17 cellular contexts compared by ENCODE assay signal in genomic region chr3:50442940-50443579, GRCh38.
DNase-seq lines count a peak whose midpoint lies in the region; ATAC-seq and TF ChIP-seq lines count a peak whose summit lies in the region.
"Had no signal": no experiment of that assay in that cellular context is flagged by ENCODE, and none has a peak within 500 bp of the region (broad histone marks: within the 10 kb centered on the region; RNA-seq: fewer than 3 reads in every experiment).

No MANE protein-coding gene starts in this region.

- no peak overlapping the region for H3K18ac ChIP-seq in trophoblast cell (ENCODE audit: low read length)

- no peaks in the 10 kb centered on the region for H3K79me2 ChIP-seq in trophoblast cell (ENCODE audit: control insufficient read depth, insufficient read depth, low read length, poor library complexity)
- H3K79me2 ChIP-seq: hepatocyte had no signal

- H3K9ac ChIP-seq in trophoblast cell (ENCODE audit: low read length), result no peak overlapping the region

- H3K4ac ChIP-seq in trophoblast cell (ENCODE audit: low read depth, low read length), result no peak overlapping the region

- H4K8ac ChIP-seq in trophoblast cell (ENCODE audit: low read depth, low read length), result no peak overlapping the region

- no peak overlapping the region for H2BK120ac ChIP-seq in trophoblast cell (ENCODE audit: insufficient read depth, low read length, poor library complexity)

- H2AK5ac ChIP-seq in trophoblast cell (ENCODE audit: low read length), result no peak overlapping the region

- WGBS in stomach, 5 donors, result 42 to 77% (median 60%) methylated on average over 12 to 21 of the region's 21 CpGs
- WGBS in trophoblast cell (ENCODE audit: extremely low coverage, insufficient coverage, insufficient read length), result no CpG with 5 or more reads among the region's 21 CpGs

- H2AFZ ChIP-seq in trophoblast cell (ENCODE audit: insufficient read depth, low read length, poor library complexity), result no peak overlapping the region
- H2AFZ ChIP-seq: hepatocyte had no signal

- no peak overlapping the region for H3K14ac ChIP-seq in trophoblast cell (ENCODE audit: low read length)

- no peak overlapping the region for H3K4me2 ChIP-seq in trophoblast cell (ENCODE audit: low read length)
- H3K4me2 ChIP-seq: hepatocyte had no signal

- H2BK5ac ChIP-seq in trophoblast cell (ENCODE audit: low read depth, low read length, poor library complexity), result no peak overlapping the region

- no peak for ATAC-seq in GM21576 (IDR thresholded peaks at IDR 0.05; ENCODE audit: unreplicated experiment)
- ATAC-seq: GM12878, HCT116 had no signal

- H3K27ac ChIP-seq in stomach (peak overlapping the region in 2 of 5 donors; percentile 19 to 67), trophoblast cell (ENCODE audit: low read depth, low read length) (no peak overlapping the region)
- H3K27ac ChIP-seq: hepatocyte, HL-60 had no signal

- peak; percentile 75 for DNase-seq in NCI-H1092 (lab: John Stamatoyannopoulos, UW)
- DNase-seq in NCI-H510A treated with DMSO at 0.1 percent for 48 hours (lab: John Stamatoyannopoulos, UW), result peak; percentile 79
- peak; percentile 39 for DNase-seq in inferior parietal cortex (ENCODE audit: extremely low spot score)
- DNase-seq in stomach, result peak; percentile 69
- no peak for DNase-seq in trophoblast cell
- no peak for DNase-seq in medulla oblongata (ENCODE audit: extremely low spot score)
- DNase-seq: activated CD4-positive, alpha-beta T cell treated with anti-CD3 and anti-CD28 coated beads, Interleukin-2, amount 50 U/mL, for 1 hour; activated naive CD4-positive, alpha-beta T cell treated with anti-CD3 and anti-CD28 coated beads, Interleukin-2, amount 10 ng/mL, durations not matched to agents 7 days and 5 days; activated T-cell treated with anti-CD3 and anti-CD28 coated beads for 4 hours; GDM1; kidney; stimulated activated CD4-positive, alpha-beta T cell treated with anti-CD3 and anti-CD28 coated beads, Interleukin-2, amount 100 ng/mL, for 24 hours had no signal

- intact Hi-C loops in stomach (cut with DNase I; ENCODE audit: low total_unique reads), result no loop called here

- H3K4me1 ChIP-seq in stomach (peaks cover 43 to 67% (median 61%) of the 10 kb centered on the region in 4 donors), trophoblast cell (ENCODE audit: control insufficient read depth in 1 of 2, insufficient read depth in 2 of 2, low read length in 2 of 2) (no peaks in the 10 kb centered on the region)

- TF ChIP-seq POLR2A in stomach (IDR thresholded peaks at IDR 0.05), result no peak

- H3K27me3 ChIP-seq in stomach, result no peaks in the 10 kb centered on the region
- H3K27me3 ChIP-seq in trophoblast cell (ENCODE audit: insufficient read depth, low read length), result no peaks in the 10 kb centered on the region
- H3K27me3 ChIP-seq: hepatocyte had no signal

- no peak overlapping the region for H2BK12ac ChIP-seq in trophoblast cell (ENCODE audit: low read length)

- no peak overlapping the region for H3K23ac ChIP-seq in trophoblast cell (ENCODE audit: low read length)

- TF ChIP-seq EP300 in stomach (IDR thresholded peaks at IDR 0.05), result no peak

- H3K79me1 ChIP-seq in trophoblast cell (ENCODE audit: low read length), result no peaks in the 10 kb centered on the region

- H4K12ac ChIP-seq in trophoblast cell (ENCODE audit: low read depth, low read length), result no peak overlapping the region

- no peaks in the 10 kb centered on the region for H3K9me3 ChIP-seq in stomach
- H3K9me3 ChIP-seq in trophoblast cell (ENCODE audit: insufficient read depth, low read depth, low read length), result no peaks in the 10 kb centered on the region

- H3K36me3 ChIP-seq in stomach (no peaks in the 10 kb centered on the region), trophoblast cell (ENCODE audit: control insufficient read depth in 1 of 2, insufficient read depth in 2 of 2, low read length in 2 of 2) (no peaks in the 10 kb centered on the region)

- H4K91ac ChIP-seq in trophoblast cell (ENCODE audit: low read depth, low read length), result no peak overlapping the region

- no peak for TF ChIP-seq CTCF in stomach (IDR thresholded peaks at IDR 0.05)

- no peak overlapping the region for H3K4me3 ChIP-seq in stomach
- no peak overlapping the region for H3K4me3 ChIP-seq in trophoblast cell (ENCODE audit: low read depth, low read length)
- H3K4me3 ChIP-seq: GM12878, hepatocyte had no signal

Comparison
In these comparisons a context has a peak if more than half of its experiments do, and no peak if none do; other contexts are left out.
1. DNase-seq: peak in NCI-H1092 (single experiment), NCI-H510A treated with DMSO at 0.1 percent for 48 hours (single experiment), inferior parietal cortex (single experiment) and stomach (single experiment); none in trophoblast cell (0 of 2) and medulla oblongata (single experiment).